In genomic region chr6:131909408-131910218, GRCh38 we compare ENCODE assay signal across 8 cellular contexts. TPM values are rescaled to one million over a fixed set of nuclear protein-coding genes. Genes with fewer than 3 reads are reported as not detected.
DNase-seq lines count a peak whose midpoint lies in the region; ATAC-seq and TF ChIP-seq lines count a peak whose summit lies in the region.

No MANE protein-coding gene starts in this region.

- H3K27me3 Mint-ChIP-seq in activated B cell treated with CpG ODN at 0.5 μM for 24 hours, result peaks cover 23% of the 10 kb centered on the region

- intact Hi-C loops in activated B cell treated with CpG ODN at 0.5 μM for 24 hours (cut with micrococcal nuclease), result loop anchor here (1.0 to 10.0 kb wide), 10 partner anchors 102 to 1024 kb away; partner anchors contain the start of genes ENPP1 and MED23

- CTCF ChIA-PET in activated B cell treated with CpG ODN at 0.5 μM for 24 hours (lab: Charles Lee), result interaction anchor here (0.7 to 6.1 kb wide), 14 partner anchors 9 to 711 kb away, joined by 3 to 102 read pairs (median 4); partner anchors contain the start of gene MED23

- H3K27ac Mint-ChIP-seq in activated B cell treated with CpG ODN at 0.5 μM for 24 hours, result no peak overlapping the region

- no peaks in the 10 kb centered on the region for H3K9me3 Mint-ChIP-seq in activated B cell treated with CpG ODN at 0.5 μM for 24 hours

- peak; percentile 97 for ATAC-seq in GM18858 (IDR thresholded peaks at IDR 0.05; ENCODE audit: unreplicated experiment)
- ATAC-seq in HG03039 (IDR thresholded peaks at IDR 0.05; ENCODE audit: unreplicated experiment), result peak; percentile 97
- peak; percentile 96 for ATAC-seq in activated B cell treated with CpG ODN at 0.5 μM for 24 hours (ENCODE audit: low read depth)

- DNase-seq in AG10803 (ENCODE audit: low read depth) (peak; percentile 69), NCI-H2171 (lab: John Stamatoyannopoulos, UW) (peak; percentile 6), activated B cell treated with CpG ODN at 0.5 μM for 24 hours (peak; percentile 36), cardiac fibroblast (ENCODE audit: low read depth in 2 of 2) (peak; percentile 78 to 84), left kidney (ENCODE audit: low read depth, low spot score) (peak; percentile 87)
- peak; percentile 13 to 45 (median 36) for DNase-seq in stimulated activated CD4-positive, alpha-beta T cell treated with anti-CD3 and anti-CD28 coated beads, TNF-alpha, amount 100 ng/mL, for 4 hours (ENCODE audit: low read depth in 3 of 3)

- POLR2A ChIA-PET in activated B cell treated with CpG ODN at 0.5 μM for 24 hours (lab: Charles Lee), result interaction anchor here (0.6 to 1.1 kb wide), 4 partner anchors 214 to 797 kb away, joined by 3 to 7 read pairs (median 5); no protein-coding TSS in a partner anchor

- H3K36me3 Mint-ChIP-seq in activated B cell treated with CpG ODN at 0.5 μM for 24 hours (ENCODE audit: low read depth), result no peaks in the 10 kb centered on the region

- H3K4me3 Mint-ChIP-seq in activated B cell treated with CpG ODN at 0.5 μM for 24 hours, result no peak overlapping the region

- TF ChIP-seq CTCF in AG10803 (conservative IDR thresholded peaks at IDR 0.05; ENCODE audit: low read length), result peak; percentile 98
- peak; percentile 95 for TF ChIP-seq CTCF in activated B cell treated with CpG ODN at 0.5 μM for 24 hours (IDR thresholded peaks at IDR 0.05)
- peak; percentile 82 for TF ChIP-seq CTCF in cardiac fibroblast (IDR thresholded peaks at IDR 0.05; ENCODE audit: low read depth, low read length)

- no peak overlapping the region for H3K4me3 ChIP-seq in AG10803 (ENCODE audit: low read length)
- no peak overlapping the region for H3K4me3 ChIP-seq in cardiac fibroblast (replicated peaks in 1 of 2; ENCODE audit: low read depth in 2 of 2, low read length in 2 of 2)

- H3K4me1 Mint-ChIP-seq in activated B cell treated with CpG ODN at 0.5 μM for 24 hours, result peaks cover 7% of the 10 kb centered on the region

RNA-seq across cellular contexts. Expression of gene CCN2, which starts 41.6 kb away (rescaled TPM):
- 0.27 and 0.35 TPM in 2 replicates for total RNA-seq in activated B cell treated with CpG ODN at 0.5 μM for 24 hours

Comparison
In these comparisons a context has a peak if more than half of its experiments do, and no peak if none do; other contexts are left out.
1. DNase-seq: peak in every context shown above with its lines; median percentile 87 in left kidney; 81 in cardiac fibroblast; 69 in AG10803; 36 in activated B cell treated with CpG ODN at 0.5 μM for 24 hours; 36 in stimulated activated CD4-positive, alpha-beta T cell treated with anti-CD3 and anti-CD28 coated beads, TNF-alpha, amount 100 ng/mL, for 4 hours; 6 in NCI-H2171.